In genomic region chr6:68235192-68235812, GRCh38 we compare ENCODE assay signal across 14 cellular contexts.
DNase-seq lines count a peak whose midpoint lies in the region; ATAC-seq and TF ChIP-seq lines count a peak whose summit lies in the region.
"Had no signal": no experiment of that assay in that cellular context is flagged by ENCODE, and none has a peak within 500 bp of the region (broad histone marks: within the 10 kb centered on the region; RNA-seq: fewer than 3 reads in every experiment).

No MANE protein-coding gene starts in this region.

- no peaks in the 10 kb centered on the region for H4K20me1 ChIP-seq in Karpas-422 (ENCODE audit: insufficient read depth, low read depth, low read length)

- H3K4me3 ChIP-seq in Karpas-422 (ENCODE audit: low read length) (no peak overlapping the region), astrocyte of the spinal cord (ENCODE audit: low read depth, low read length) (no peak overlapping the region)
- H3K4me3 ChIP-seq: GM23248, spleen had no signal

- H3K9ac ChIP-seq in Karpas-422 (ENCODE audit: low read length), result no peak overlapping the region
- H3K9ac ChIP-seq: GM23248 had no signal

- H3K4me1 ChIP-seq in Karpas-422 (ENCODE audit: low read length), result peaks cover 29% of the 10 kb centered on the region
- H3K4me1 ChIP-seq: spleen had no signal

- no peaks in the 10 kb centered on the region for H3K36me3 ChIP-seq in Karpas-422 (ENCODE audit: insufficient read depth, low read length)
- H3K36me3 ChIP-seq: spleen had no signal

- TF ChIP-seq CTCF in astrocyte of the spinal cord (IDR thresholded peaks at IDR 0.05; ENCODE audit: low read depth, low read length), result no peak

- H3K27me3 ChIP-seq in Karpas-422 (ENCODE audit: low read length), result no peaks in the 10 kb centered on the region
- H3K27me3 ChIP-seq: spleen had no signal

- DNase-seq in Karpas-422 (no peak), astrocyte of the spinal cord (ENCODE audit: low read depth, low spot score) (peak; percentile 84), pons (ENCODE audit: low spot score) (peak; percentile 20), dedifferentiated amniotic fluid mesenchymal stem cell (ENCODE audit: extremely low spot score) (no peak), NCI-H1048 (lab: John Stamatoyannopoulos, UW) (no peak), COR-L47 (lab: John Stamatoyannopoulos, UW) (no peak)
- DNase-seq: activated CD4-positive, alpha-beta T cell treated with anti-CD3 and anti-CD28 coated beads, Interleukin-2, amount 10 ng/mL, durations not matched to agents 7 days and 5 days; amniotic stem cell; dermis blood vessel endothelial cell; GM23248; NCI-H1417 treated with DMSO at 0.1 percent for 48 hours; spleen; T-cell had no signal

- in situ Hi-C loops in astrocyte of the spinal cord (cut with HindIII; ENCODE audit: low sequenced_read_pairs), result no loop called here

- H3K9me2 ChIP-seq in Karpas-422 (replicated peaks; ENCODE audit: insufficient read depth, low read length), result no peaks in the 10 kb centered on the region

- H3K27ac ChIP-seq in Karpas-422 (ENCODE audit: low read length), result no peak overlapping the region
- H3K27ac ChIP-seq: GM23248, spleen had no signal

- 0 out of 2 replicates have a peak overlapping the region, but pooled peaks have one; percentile 34 for H2AFZ ChIP-seq in Karpas-422 (ENCODE audit: low read length)
- H2AFZ ChIP-seq: GM23248 had no signal

- no peaks in the 10 kb centered on the region for H3K79me2 ChIP-seq in Karpas-422 (ENCODE audit: low read length)

- ATAC-seq in GM21825 (IDR thresholded peaks at IDR 0.05; ENCODE audit: unreplicated experiment), result peak; percentile 35
- ATAC-seq: T-cell had no signal

- H3K9me3 ChIP-seq in Karpas-422 (ENCODE audit: low read length), result no peaks in the 10 kb centered on the region

- no peak overlapping the region for H3K4me2 ChIP-seq in Karpas-422 (ENCODE audit: low read depth, low read length, poor library complexity, severe bottlenecking)

Comparison
In these comparisons a context has a peak if more than half of its experiments do, and no peak if none do; other contexts are left out.
1. DNase-seq: peak in astrocyte of the spinal cord (single experiment) and pons (single experiment); none in Karpas-422 (single experiment), dedifferentiated amniotic fluid mesenchymal stem cell (single experiment), NCI-H1048 (single experiment) and COR-L47 (single experiment).